ENCODE assay signal across 9 cellular contexts in genomic region chr3:48555949-48556795, GRCh38. TPM values are rescaled to one million over a fixed set of nuclear protein-coding genes. Genes with fewer than 3 reads are reported as not detected.
DNase-seq lines count a peak whose midpoint lies in the region; ATAC-seq and TF ChIP-seq lines count a peak whose summit lies in the region.
"Had no signal": no experiment of that assay in that cellular context is flagged by ENCODE, and none has a peak within 500 bp of the region (broad histone marks: within the 10 kb centered on the region; RNA-seq: fewer than 3 reads in every experiment).

No MANE protein-coding gene starts in this region.

- peak overlapping the region; percentile 72 for H3K9ac ChIP-seq in adipocyte (ENCODE audit: low read length)

- ATAC-seq in right lobe of liver (no peak), GM21381 (IDR thresholded peaks at IDR 0.05; ENCODE audit: unreplicated experiment) (no peak)

- TF ChIP-seq CTCF in right lobe of liver (IDR thresholded peaks at IDR 0.05) = no peak
- no peak for TF ChIP-seq CTCF in type B pancreatic cell (conservative IDR thresholded peaks at IDR 0.05)
- TF ChIP-seq CTCF in GM20000 (IDR thresholded peaks at IDR 0.05; ENCODE audit: extremely low read depth, missing control alignments) = no peak

- H3K27ac ChIP-seq in right lobe of liver = peak overlapping the region in 1 of 3 donors; percentile 38

- no peaks in the 10 kb centered on the region for H3K36me3 Mint-ChIP-seq in activated naive CD4-positive, alpha-beta T cell treated with anti-CD3 and anti-CD28 coated beads, Interleukin-2, amount 50 U/mL, for 24 hours
- H3K36me3 Mint-ChIP-seq in type B pancreatic cell = no peaks in the 10 kb centered on the region

- H3K27ac Mint-ChIP-seq in activated naive CD4-positive, alpha-beta T cell treated with anti-CD3 and anti-CD28 coated beads, Interleukin-2, amount 50 U/mL, for 24 hours = no peak overlapping the region
- peak overlapping the region; percentile 90 for H3K27ac Mint-ChIP-seq in type B pancreatic cell

- peak; percentile 20 for TF ChIP-seq POLR2A in right lobe of liver (IDR thresholded peaks at IDR 0.05)

- H3K27me3 ChIP-seq in adipocyte (replicated peaks; ENCODE audit: control insufficient read depth, insufficient read depth, low read length) (no peaks in the 10 kb centered on the region), right lobe of liver (no peaks in the 10 kb centered on the region)

- peaks cover 17% of the 10 kb centered on the region for H3K4me1 Mint-ChIP-seq in activated naive CD4-positive, alpha-beta T cell treated with anti-CD3 and anti-CD28 coated beads, Interleukin-2, amount 50 U/mL, for 24 hours
- H3K4me1 Mint-ChIP-seq in type B pancreatic cell (ENCODE audit: unreplicated experiment) = peaks cover 41% of the 10 kb centered on the region

- DNase-seq in activated naive CD4-positive, alpha-beta T cell (lab: John Stamatoyannopoulos, UW) = no peak
- DNase-seq in adipocyte (ENCODE audit: low read depth) (no peak), right lobe of liver (peak in 1 of 3 donors; percentile 64), type B pancreatic cell (ENCODE audit: extremely low spot score, unreplicated experiment) (no peak), mucosa of gallbladder (ENCODE audit: low spot score) (no peak), GM20000 (ENCODE audit: low spot score) (no peak)

- H3K4me3 ChIP-seq in adipocyte (ENCODE audit: low read length) (peak overlapping the region; percentile 75), right lobe of liver (peak overlapping the region; percentile 41 to 54 (median 52))

- H3K36me3 ChIP-seq in adipocyte (ENCODE audit: control insufficient read depth, insufficient read depth, low read length, severe bottlenecking) (no peaks in the 10 kb centered on the region), right lobe of liver (no peaks in the 10 kb centered on the region)

- intact Hi-C loops in right lobe of liver (cut with DNase I) = loop anchor here in 1 of 2 donors (10.0 kb wide), 1 partner anchor 161 kb away; no protein-coding TSS in a partner anchor

- H3K4me1 ChIP-seq in adipocyte (ENCODE audit: control insufficient read depth, insufficient read depth, low read length) = peaks cover 18% of the 10 kb centered on the region
- peaks cover 0 to 11% (median 5%) of the 10 kb centered on the region in 4 donors for H3K4me1 ChIP-seq in right lobe of liver

- no peaks in the 10 kb centered on the region for H3K27me3 Mint-ChIP-seq in activated naive CD4-positive, alpha-beta T cell treated with anti-CD3 and anti-CD28 coated beads, Interleukin-2, amount 50 U/mL, for 24 hours
- no peaks in the 10 kb centered on the region for H3K27me3 Mint-ChIP-seq in type B pancreatic cell

- no peaks in the 10 kb centered on the region for H3K9me3 Mint-ChIP-seq in activated naive CD4-positive, alpha-beta T cell treated with anti-CD3 and anti-CD28 coated beads, Interleukin-2, amount 50 U/mL, for 24 hours
- H3K9me3 Mint-ChIP-seq in type B pancreatic cell = no peaks in the 10 kb centered on the region

- 20% methylated on average over 8 of the region's 29 CpGs for WGBS in right lobe of liver (ENCODE audit: insufficient coverage, low coverage, low lambda C conversion rate, missing lambda C conversion rate)

- H3K9me3 ChIP-seq in adipocyte (ENCODE audit: control insufficient read depth, low read length) (no peaks in the 10 kb centered on the region), right lobe of liver (no peaks in the 10 kb centered on the region)

- H3K4me3 Mint-ChIP-seq in activated naive CD4-positive, alpha-beta T cell treated with anti-CD3 and anti-CD28 coated beads, Interleukin-2, amount 50 U/mL, for 24 hours = peak overlapping the region; percentile 87
- peak overlapping the region; percentile 96 for H3K4me3 Mint-ChIP-seq in type B pancreatic cell

RNA-seq across cellular contexts. Expression of gene PFKFB4, which starts 0.4 kb away (rescaled TPM):
- total RNA-seq in right lobe of liver (10 to 100 TPM in 1 of 6 experiments, 1 to 10 TPM in 4, under 1 TPM in 1; 0.59 to 10.8 (median 1.4) TPM), type B pancreatic cell (ENCODE audit: low replicate concordance) (10.5 and 11.3 TPM in 2 replicates), mucosa of gallbladder (4.3 TPM)

RNA-seq across cellular contexts. Expression of gene UCN2, which starts 7.4 kb away (rescaled TPM):
- not detected for total RNA-seq in right lobe of liver
- 0.72 and 0.83 TPM in 2 replicates for total RNA-seq in type B pancreatic cell (ENCODE audit: low replicate concordance)
- total RNA-seq in mucosa of gallbladder = not detected
- total RNA-seq: T-helper 1 cell treated with Interleukin-12 subunit alpha and Interleukin-12 subunit beta and Interleukin-4 antibody, amounts not matched to agents 30 ng/mL and 1 ng/mL, for 36 hours had no signal

RNA-seq across cellular contexts. Expression of gene COL7A1, which starts 39.0 kb away (rescaled TPM):
- total RNA-seq in right lobe of liver = 1 to 10 TPM in 4 of 6 experiments, under 1 TPM in 2; 0.31 to 1.7 (median 1.1) TPM
- 17.6 and 32.3 TPM in 2 replicates for total RNA-seq in type B pancreatic cell (ENCODE audit: low replicate concordance)
- total RNA-seq in mucosa of gallbladder = 9.4 TPM

RNA-seq across cellular contexts. Expression of gene SHISA5, which starts 52.2 kb away (rescaled TPM):
- total RNA-seq in right lobe of liver = 100 to 1,000 TPM in 4 of 6 experiments, 10 to 100 TPM in 2; 76.3 to 118 (median 101) TPM
- 162 and 193 TPM in 2 replicates for total RNA-seq in type B pancreatic cell (ENCODE audit: low replicate concordance)
- 181 TPM for total RNA-seq in mucosa of gallbladder

RNA-seq across cellular contexts. Expression of gene UQCRC1, which starts 53.3 kb away (rescaled TPM):
- 100 to 1,000 TPM; 176 to 329 (median 213) TPM for total RNA-seq in right lobe of liver
- 273 and 324 TPM in 2 replicates for total RNA-seq in type B pancreatic cell (ENCODE audit: low replicate concordance)
- total RNA-seq in mucosa of gallbladder = 193 TPM
